Comparison of ENCODE assay signal across 8 cellular contexts in the genomic region with DNA sequence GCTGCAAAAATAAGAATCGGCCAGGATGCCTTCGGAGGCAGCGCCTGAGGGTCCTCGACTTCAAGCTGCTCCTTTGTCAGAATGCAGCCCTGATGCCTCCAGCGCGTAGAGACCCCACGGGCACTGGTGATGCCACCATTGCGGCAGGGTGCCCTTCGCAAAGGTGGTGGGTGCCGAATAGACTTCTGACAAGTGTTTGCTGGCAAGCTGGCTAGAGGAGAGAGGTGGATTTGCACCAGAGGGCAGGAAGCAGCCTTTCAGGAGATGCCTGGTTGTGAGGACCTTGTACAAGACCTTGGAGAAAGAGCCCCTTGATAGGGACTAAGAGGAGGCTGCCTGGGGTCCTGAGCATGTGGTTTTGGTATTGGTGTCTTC.
A peak's percentile ranks its signal among the peaks of the same experiment; 100 is the strongest.
DNase-seq lines count a peak whose midpoint lies in the region; ATAC-seq and TF ChIP-seq lines count a peak whose summit lies in the region.

No MANE protein-coding gene starts in this region.

- peak overlapping the region; percentile 83 for H3K4me3 Mint-ChIP-seq in activated CD4-positive, alpha-beta T cell treated with anti-CD3 and anti-CD28 coated beads for 36 hours
- peak overlapping the region; percentile 98 for H3K4me3 Mint-ChIP-seq in glutamatergic neuron (ENCODE audit: unreplicated experiment)

- peak overlapping the region; percentile 76 for H3K4me3 ChIP-seq in OCI-LY7 (ENCODE audit: low read depth, low read length, poor library complexity, severe bottlenecking)
- peak overlapping the region; percentile 56 to 71 for H3K4me3 ChIP-seq in stomach smooth muscle (ENCODE audit: low read length in 2 of 2)

- no peaks in the 10 kb centered on the region for H3K27me3 ChIP-seq in stomach smooth muscle (ENCODE audit: control insufficient read depth in 1 of 2, insufficient read depth in 2 of 2, low read length in 2 of 2)

- BruUV-seq in OCI-LY7 (replicated peaks; lab: Mats Ljungman, UMichigan) = no TSS peak

- peaks cover 18% of the 10 kb centered on the region for H3K36me3 Mint-ChIP-seq in activated CD4-positive, alpha-beta T cell treated with anti-CD3 and anti-CD28 coated beads for 36 hours (ENCODE audit: low read depth)
- H3K36me3 Mint-ChIP-seq in glutamatergic neuron (ENCODE audit: unreplicated experiment) = peaks cover 10% of the 10 kb centered on the region

- peak overlapping the region; percentile 12 to 69 for H3K9ac ChIP-seq in stomach smooth muscle (ENCODE audit: low read length in 2 of 2)

- H3K27ac ChIP-seq in OCI-LY7 (ENCODE audit: low read depth, low read length, poor library complexity, severe bottlenecking) = peak overlapping the region; percentile 90
- H3K27ac ChIP-seq in stomach smooth muscle (ENCODE audit: low read length) = peak overlapping the region; percentile 93

- POLR2A ChIA-PET in activated CD4-positive, alpha-beta T cell treated with anti-CD3 and anti-CD28 coated beads for 36 hours (lab: Charles Lee) = no interaction called here
- POLR2A ChIA-PET in OCI-LY7 (lab: Charles Lee) = interaction anchor here (0.8 to 1.7 kb wide), 5 partner anchors 12 to 44 kb away, joined by 3 to 5 read pairs (median 3); no protein-coding TSS in a partner anchor

- no peaks in the 10 kb centered on the region for H4K20me1 ChIP-seq in OCI-LY7 (ENCODE audit: insufficient read depth, low read length)

- no peaks in the 10 kb centered on the region for H3K9me2 ChIP-seq in OCI-LY7 (ENCODE audit: insufficient read depth, low read length)

- H3K4me2 ChIP-seq in OCI-LY7 (ENCODE audit: low read length) = peak overlapping the region; percentile 90

- CTCF ChIA-PET in activated CD4-positive, alpha-beta T cell treated with anti-CD3 and anti-CD28 coated beads for 36 hours (lab: Charles Lee) = interaction anchor here (0.7 to 1.0 kb wide), 2 partner anchors 21 to 101 kb away, joined by 3 read pairs; no protein-coding TSS in a partner anchor
- CTCF ChIA-PET in OCI-LY7 (lab: Charles Lee; ENCODE audit: unreplicated experiment) = no interaction called here

- no peak for DNase-seq in activated CD4-positive, alpha-beta T cell treated with anti-CD3 and anti-CD28 coated beads for 36 hours
- no peak for DNase-seq in activated CD4-positive, alpha-beta T cell treated with anti-CD3 and anti-CD28 coated beads for 1 hour
- DNase-seq in OCI-LY7 (ENCODE audit: low spot score) (peak; percentile 46), glutamatergic neuron (no peak), posterior cingulate gyrus (no peak)

- H3K36me3 ChIP-seq in OCI-LY7 (ENCODE audit: insufficient read depth, low read length) (peaks cover 7% of the 10 kb centered on the region; the same call in 1 of the 2 replicates), stomach smooth muscle (ENCODE audit: control insufficient read depth in 2 of 2, insufficient read depth in 2 of 2, low read length in 2 of 2) (no peaks in the 10 kb centered on the region)

- ATAC-seq in activated CD4-positive, alpha-beta T cell treated with anti-CD3 and anti-CD28 coated beads for 36 hours = no peak
- ATAC-seq in GM21786 (IDR thresholded peaks at IDR 0.05; ENCODE audit: unreplicated experiment) (no peak), GM18520 (IDR thresholded peaks at IDR 0.05; ENCODE audit: unreplicated experiment) (no peak)

- H3K9me3 ChIP-seq in OCI-LY7 (ENCODE audit: low read length) (no peaks in the 10 kb centered on the region), stomach smooth muscle (ENCODE audit: control insufficient read depth in 2 of 2, low read length in 2 of 2) (no peaks in the 10 kb centered on the region)

- H3K79me2 ChIP-seq in OCI-LY7 (ENCODE audit: insufficient read depth, low read depth, low read length) = peaks cover 53% of the 10 kb centered on the region

- no peaks in the 10 kb centered on the region for H3K9me3 Mint-ChIP-seq in activated CD4-positive, alpha-beta T cell treated with anti-CD3 and anti-CD28 coated beads for 36 hours (ENCODE audit: low read depth)
- peaks cover 33% of the 10 kb centered on the region for H3K9me3 Mint-ChIP-seq in glutamatergic neuron (ENCODE audit: unreplicated experiment)

- H3K27me3 Mint-ChIP-seq in activated CD4-positive, alpha-beta T cell treated with anti-CD3 and anti-CD28 coated beads for 36 hours = no peaks in the 10 kb centered on the region
- peaks cover 49% of the 10 kb centered on the region for H3K27me3 Mint-ChIP-seq in glutamatergic neuron (ENCODE audit: unreplicated experiment)

- H3K27ac Mint-ChIP-seq in activated CD4-positive, alpha-beta T cell treated with anti-CD3 and anti-CD28 coated beads for 36 hours = peak overlapping the region; percentile 91
- peak overlapping the region; percentile 92 for H3K27ac Mint-ChIP-seq in glutamatergic neuron (ENCODE audit: unreplicated experiment)

- H3K4me1 ChIP-seq in OCI-LY7 (ENCODE audit: insufficient read depth, low read length, poor library complexity, severe bottlenecking) (peaks cover 63% of the 10 kb centered on the region), stomach smooth muscle (ENCODE audit: control insufficient read depth, insufficient read depth, low read length) (peaks cover 83% of the 10 kb centered on the region)

- TF ChIP-seq CTCF in OCI-LY7 (conservative IDR thresholded peaks at IDR 0.05; ENCODE audit: low read length) (no peak), glutamatergic neuron (IDR thresholded peaks at IDR 0.05; ENCODE audit: partially characterized antibody, unreplicated experiment) (no peak)

- H2AFZ ChIP-seq in OCI-LY7 (ENCODE audit: low read length) = peak overlapping the region; percentile 27; the same call in 1 of the 2 replicates

- H3K4me1 Mint-ChIP-seq in activated CD4-positive, alpha-beta T cell treated with anti-CD3 and anti-CD28 coated beads for 36 hours = peaks cover 69% of the 10 kb centered on the region
- peaks cover 60% of the 10 kb centered on the region for H3K4me1 Mint-ChIP-seq in glutamatergic neuron (ENCODE audit: low read depth, unreplicated experiment)

- intact Hi-C loops in activated CD4-positive, alpha-beta T cell treated with anti-CD3 and anti-CD28 coated beads for 36 hours (cut with DNase I, micrococcal nuclease) = no loop called here
- intact Hi-C loops in OCI-LY7 (cut with micrococcal nuclease; ENCODE audit: unreplicated experiment) (loop anchor here (5.0 to 10.0 kb wide), 3 partner anchors 107 to 1221 kb away; partner anchors contain the start of gene ANXA11), posterior cingulate gyrus (cut with DNase I) (loop anchor here (5.0 kb wide), 1 partner anchor 33 kb away; no protein-coding TSS in a partner anchor)

Comparison
In these comparisons a context has a peak if more than half of its experiments do, and no peak if none do; other contexts are left out.
1. intact Hi-C loops: an anchor here in OCI-LY7 (5.0 to 10.0 kb wide) and posterior cingulate gyrus (5.0 kb wide); none called in activated CD4-positive, alpha-beta T cell treated with anti-CD3 and anti-CD28 coated beads for 36 hours.